In the genomic region with DNA sequence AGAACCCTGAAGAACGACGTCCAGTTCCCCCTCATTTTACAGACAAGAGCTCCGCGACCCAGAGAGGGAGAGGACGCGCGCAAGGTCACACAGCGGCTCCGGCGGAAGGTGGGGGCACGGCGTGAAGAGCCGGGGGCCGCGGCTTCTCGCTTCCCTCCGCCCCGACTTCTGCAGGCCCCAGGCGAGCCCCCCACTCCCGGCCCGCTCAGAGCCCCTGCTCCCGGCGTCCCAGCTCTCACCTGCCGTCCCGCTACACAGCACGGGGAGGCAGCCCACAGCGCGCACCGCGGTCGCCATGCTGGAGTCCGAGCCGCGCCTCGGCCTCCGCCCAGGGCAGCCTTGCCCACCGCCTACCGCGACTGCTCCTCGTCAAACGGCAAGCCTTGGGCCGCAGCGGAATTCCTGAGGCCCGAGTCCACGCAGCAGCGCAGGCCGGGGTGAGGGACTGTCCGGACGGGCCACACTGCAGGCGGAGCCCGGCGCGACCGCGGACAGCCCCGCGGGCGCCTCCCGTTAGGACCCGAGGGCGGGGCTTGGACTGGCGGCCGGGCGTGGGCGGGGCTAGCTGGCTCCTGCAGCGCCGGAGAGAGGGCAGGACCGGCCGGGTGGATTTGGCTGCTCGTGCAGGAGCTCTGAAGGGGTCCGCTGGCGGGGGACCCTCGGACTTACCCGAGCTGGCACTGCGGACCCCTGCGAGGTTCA, we compare ENCODE assay signal across 1 cellular context.
TF ChIP-seq lines count a peak whose summit lies in the region.

A gene (minus strand): TSS at position 314 of the 702 bp plus-strand sequence. CDS start 17 bp downstream, at position 297.

TF ChIP-seq in HepG2, 621 proteins besides CTCF, POLR2A, EP300 and RAD21 (continued from another document and continues in another):
- TF ChIP-seq, protein P1, sequence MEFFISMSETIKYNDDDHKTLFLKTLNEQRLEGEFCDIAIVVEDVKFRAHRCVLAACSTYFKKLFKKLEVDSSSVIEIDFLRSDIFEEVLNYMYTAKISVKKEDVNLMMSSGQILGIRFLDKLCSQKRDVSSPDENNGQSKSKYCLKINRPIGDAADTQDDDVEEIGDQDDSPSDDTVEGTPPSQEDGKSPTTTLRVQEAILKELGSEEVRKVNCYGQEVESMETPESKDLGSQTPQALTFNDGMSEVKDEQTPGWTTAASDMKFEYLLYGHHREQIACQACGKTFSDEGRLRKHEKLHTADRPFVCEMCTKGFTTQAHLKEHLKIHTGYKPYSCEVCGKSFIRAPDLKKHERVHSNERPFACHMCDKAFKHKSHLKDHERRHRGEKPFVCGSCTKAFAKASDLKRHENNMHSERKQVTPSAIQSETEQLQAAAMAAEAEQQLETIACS (CRISPR knock-in tag; IDR thresholded peaks at IDR 0.05): no peak
- TF ChIP-seq ETV5 (CRISPR knock-in tag; IDR thresholded peaks at IDR 0.05; ENCODE audit: borderline replicate concordance): peak; percentile 24
- TF ChIP-seq, protein P2, sequence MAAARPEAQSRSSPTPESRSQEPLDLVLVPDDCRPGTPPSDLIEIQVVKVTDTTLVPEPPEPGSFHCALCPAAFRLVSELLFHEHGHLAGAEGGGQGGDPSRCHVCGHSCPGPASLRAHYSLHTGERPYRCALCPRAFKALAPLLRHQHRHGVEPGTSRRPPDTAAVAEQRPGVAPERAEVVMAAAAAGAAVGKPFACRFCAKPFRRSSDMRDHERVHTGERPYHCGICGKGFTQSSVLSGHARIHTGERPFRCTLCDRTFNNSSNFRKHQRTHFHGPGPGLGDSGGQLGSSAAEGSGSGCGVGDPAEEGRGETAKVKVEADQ (CRISPR knock-in tag; IDR thresholded peaks at IDR 0.05; ENCODE audit: borderline replicate concordance): 0 out of 2 replicates have a peak, but pooled peaks have one; percentile 44
- TF ChIP-seq SPEN (CRISPR knock-in tag; IDR thresholded peaks at IDR 0.05; ENCODE audit: low read depth): peak; percentile 98
- peak; percentile 92 for TF ChIP-seq ZBTB38 (CRISPR knock-in tag; IDR thresholded peaks at IDR 0.05)
- TF ChIP-seq BORCS8-MEF2B (CRISPR knock-in tag; IDR thresholded peaks at IDR 0.05): peak; percentile 94
- TF ChIP-seq, protein P3, sequence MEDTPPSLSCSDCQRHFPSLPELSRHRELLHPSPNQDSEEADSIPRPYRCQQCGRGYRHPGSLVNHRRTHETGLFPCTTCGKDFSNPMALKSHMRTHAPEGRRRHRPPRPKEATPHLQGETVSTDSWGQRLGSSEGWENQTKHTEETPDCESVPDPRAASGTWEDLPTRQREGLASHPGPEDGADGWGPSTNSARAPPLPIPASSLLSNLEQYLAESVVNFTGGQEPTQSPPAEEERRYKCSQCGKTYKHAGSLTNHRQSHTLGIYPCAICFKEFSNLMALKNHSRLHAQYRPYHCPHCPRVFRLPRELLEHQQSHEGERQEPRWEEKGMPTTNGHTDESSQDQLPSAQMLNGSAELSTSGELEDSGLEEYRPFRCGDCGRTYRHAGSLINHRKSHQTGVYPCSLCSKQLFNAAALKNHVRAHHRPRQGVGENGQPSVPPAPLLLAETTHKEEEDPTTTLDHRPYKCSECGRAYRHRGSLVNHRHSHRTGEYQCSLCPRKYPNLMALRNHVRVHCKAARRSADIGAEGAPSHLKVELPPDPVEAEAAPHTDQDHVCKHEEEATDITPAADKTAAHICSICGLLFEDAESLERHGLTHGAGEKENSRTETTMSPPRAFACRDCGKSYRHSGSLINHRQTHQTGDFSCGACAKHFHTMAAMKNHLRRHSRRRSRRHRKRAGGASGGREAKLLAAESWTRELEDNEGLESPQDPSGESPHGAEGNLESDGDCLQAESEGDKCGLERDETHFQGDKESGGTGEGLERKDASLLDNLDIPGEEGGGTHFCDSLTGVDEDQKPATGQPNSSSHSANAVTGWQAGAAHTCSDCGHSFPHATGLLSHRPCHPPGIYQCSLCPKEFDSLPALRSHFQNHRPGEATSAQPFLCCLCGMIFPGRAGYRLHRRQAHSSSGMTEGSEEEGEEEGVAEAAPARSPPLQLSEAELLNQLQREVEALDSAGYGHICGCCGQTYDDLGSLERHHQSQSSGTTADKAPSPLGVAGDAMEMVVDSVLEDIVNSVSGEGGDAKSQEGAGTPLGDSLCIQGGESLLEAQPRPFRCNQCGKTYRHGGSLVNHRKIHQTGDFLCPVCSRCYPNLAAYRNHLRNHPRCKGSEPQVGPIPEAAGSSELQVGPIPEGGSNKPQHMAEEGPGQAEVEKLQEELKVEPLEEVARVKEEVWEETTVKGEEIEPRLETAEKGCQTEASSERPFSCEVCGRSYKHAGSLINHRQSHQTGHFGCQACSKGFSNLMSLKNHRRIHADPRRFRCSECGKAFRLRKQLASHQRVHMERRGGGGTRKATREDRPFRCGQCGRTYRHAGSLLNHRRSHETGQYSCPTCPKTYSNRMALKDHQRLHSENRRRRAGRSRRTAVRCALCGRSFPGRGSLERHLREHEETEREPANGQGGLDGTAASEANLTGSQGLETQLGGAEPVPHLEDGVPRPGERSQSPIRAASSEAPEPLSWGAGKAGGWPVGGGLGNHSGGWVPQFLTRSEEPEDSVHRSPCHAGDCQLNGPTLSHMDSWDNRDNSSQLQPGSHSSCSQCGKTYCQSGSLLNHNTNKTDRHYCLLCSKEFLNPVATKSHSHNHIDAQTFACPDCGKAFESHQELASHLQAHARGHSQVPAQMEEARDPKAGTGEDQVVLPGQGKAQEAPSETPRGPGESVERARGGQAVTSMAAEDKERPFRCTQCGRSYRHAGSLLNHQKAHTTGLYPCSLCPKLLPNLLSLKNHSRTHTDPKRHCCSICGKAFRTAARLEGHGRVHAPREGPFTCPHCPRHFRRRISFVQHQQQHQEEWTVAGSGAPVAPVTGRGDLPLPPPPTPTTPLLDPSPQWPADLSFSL (CRISPR knock-in tag; IDR thresholded peaks at IDR 0.05): no peak
- TF ChIP-seq HOXA3 (CRISPR knock-in tag; IDR thresholded peaks at IDR 0.05): peak; percentile 86
- TF ChIP-seq, protein P4, sequence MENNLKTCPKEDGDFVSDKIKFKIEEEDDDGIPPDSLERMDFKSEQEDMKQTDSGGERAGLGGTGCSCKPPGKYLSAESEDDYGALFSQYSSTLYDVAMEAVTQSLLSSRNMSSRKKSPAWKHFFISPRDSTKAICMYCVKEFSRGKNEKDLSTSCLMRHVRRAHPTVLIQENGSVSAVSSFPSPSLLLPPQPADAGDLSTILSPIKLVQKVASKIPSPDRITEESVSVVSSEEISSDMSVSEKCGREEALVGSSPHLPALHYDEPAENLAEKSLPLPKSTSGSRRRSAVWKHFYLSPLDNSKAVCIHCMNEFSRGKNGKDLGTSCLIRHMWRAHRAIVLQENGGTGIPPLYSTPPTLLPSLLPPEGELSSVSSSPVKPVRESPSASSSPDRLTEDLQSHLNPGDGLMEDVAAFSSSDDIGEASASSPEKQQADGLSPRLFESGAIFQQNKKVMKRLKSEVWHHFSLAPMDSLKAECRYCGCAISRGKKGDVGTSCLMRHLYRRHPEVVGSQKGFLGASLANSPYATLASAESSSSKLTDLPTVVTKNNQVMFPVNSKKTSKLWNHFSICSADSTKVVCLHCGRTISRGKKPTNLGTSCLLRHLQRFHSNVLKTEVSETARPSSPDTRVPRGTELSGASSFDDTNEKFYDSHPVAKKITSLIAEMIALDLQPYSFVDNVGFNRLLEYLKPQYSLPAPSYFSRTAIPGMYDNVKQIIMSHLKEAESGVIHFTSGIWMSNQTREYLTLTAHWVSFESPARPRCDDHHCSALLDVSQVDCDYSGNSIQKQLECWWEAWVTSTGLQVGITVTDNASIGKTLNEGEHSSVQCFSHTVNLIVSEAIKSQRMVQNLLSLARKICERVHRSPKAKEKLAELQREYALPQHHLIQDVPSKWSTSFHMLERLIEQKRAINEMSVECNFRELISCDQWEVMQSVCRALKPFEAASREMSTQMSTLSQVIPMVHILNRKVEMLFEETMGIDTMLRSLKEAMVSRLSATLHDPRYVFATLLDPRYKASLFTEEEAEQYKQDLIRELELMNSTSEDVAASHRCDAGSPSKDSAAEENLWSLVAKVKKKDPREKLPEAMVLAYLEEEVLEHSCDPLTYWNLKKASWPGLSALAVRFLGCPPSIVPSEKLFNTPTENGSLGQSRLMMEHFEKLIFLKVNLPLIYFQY (CRISPR knock-in tag; IDR thresholded peaks at IDR 0.05; ENCODE audit: borderline replicate concordance): no peak
- no peak for TF ChIP-seq ZNF33A (CRISPR knock-in tag; IDR thresholded peaks at IDR 0.05; ENCODE audit: borderline replicate concordance)
- peak; percentile 36; the same call in 1 of the 2 replicates for TF ChIP-seq HCFC1 (IDR thresholded peaks at IDR 0.05; ENCODE audit: low read depth, low read length)
- TF ChIP-seq SP140L (CRISPR knock-in tag; IDR thresholded peaks at IDR 0.05; ENCODE audit: borderline replicate concordance): 0 out of 2 replicates have a peak, but pooled peaks have one; percentile 76
- no peak for TF ChIP-seq SYNCRIP (IDR thresholded peaks at IDR 0.05; ENCODE audit: insufficient read depth, low read depth, low read length)
- peak; percentile 74 for TF ChIP-seq GATA4 (IDR thresholded peaks at IDR 0.05; ENCODE audit: borderline replicate concordance, low read depth)
- TF ChIP-seq, protein P5, sequence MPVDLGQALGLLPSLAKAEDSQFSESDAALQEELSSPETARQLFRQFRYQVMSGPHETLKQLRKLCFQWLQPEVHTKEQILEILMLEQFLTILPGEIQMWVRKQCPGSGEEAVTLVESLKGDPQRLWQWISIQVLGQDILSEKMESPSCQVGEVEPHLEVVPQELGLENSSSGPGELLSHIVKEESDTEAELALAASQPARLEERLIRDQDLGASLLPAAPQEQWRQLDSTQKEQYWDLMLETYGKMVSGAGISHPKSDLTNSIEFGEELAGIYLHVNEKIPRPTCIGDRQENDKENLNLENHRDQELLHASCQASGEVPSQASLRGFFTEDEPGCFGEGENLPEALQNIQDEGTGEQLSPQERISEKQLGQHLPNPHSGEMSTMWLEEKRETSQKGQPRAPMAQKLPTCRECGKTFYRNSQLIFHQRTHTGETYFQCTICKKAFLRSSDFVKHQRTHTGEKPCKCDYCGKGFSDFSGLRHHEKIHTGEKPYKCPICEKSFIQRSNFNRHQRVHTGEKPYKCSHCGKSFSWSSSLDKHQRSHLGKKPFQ (CRISPR knock-in tag; IDR thresholded peaks at IDR 0.05; ENCODE audit: insufficient replicate concordance): peak; percentile 54
- no peak for TF ChIP-seq SMARCE1 (IDR thresholded peaks at IDR 0.05; ENCODE audit: borderline replicate concordance)
- TF ChIP-seq MED1 (CRISPR knock-in tag; IDR thresholded peaks at IDR 0.05): peak; percentile 54
- TF ChIP-seq, protein P6, sequence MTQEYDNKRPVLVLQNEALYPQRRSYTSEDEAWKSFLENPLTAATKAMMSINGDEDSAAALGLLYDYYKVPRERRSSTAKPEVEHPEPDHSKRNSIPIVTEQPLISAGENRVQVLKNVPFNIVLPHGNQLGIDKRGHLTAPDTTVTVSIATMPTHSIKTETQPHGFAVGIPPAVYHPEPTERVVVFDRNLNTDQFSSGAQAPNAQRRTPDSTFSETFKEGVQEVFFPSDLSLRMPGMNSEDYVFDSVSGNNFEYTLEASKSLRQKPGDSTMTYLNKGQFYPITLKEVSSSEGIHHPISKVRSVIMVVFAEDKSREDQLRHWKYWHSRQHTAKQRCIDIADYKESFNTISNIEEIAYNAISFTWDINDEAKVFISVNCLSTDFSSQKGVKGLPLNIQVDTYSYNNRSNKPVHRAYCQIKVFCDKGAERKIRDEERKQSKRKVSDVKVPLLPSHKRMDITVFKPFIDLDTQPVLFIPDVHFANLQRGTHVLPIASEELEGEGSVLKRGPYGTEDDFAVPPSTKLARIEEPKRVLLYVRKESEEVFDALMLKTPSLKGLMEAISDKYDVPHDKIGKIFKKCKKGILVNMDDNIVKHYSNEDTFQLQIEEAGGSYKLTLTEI (CRISPR knock-in tag; conservative IDR thresholded peaks at IDR 0.05): no peak
- TF ChIP-seq ZFP90 (CRISPR knock-in tag; IDR thresholded peaks at IDR 0.05; ENCODE audit: borderline replicate concordance): peak; percentile 52; the same call in 1 of the 2 replicates
- TF ChIP-seq ZBTB20 (CRISPR knock-in tag; IDR thresholded peaks at IDR 0.05; ENCODE audit: borderline replicate concordance, low read depth): peak; percentile 65; the same call in 1 of the 2 replicates
- peak; percentile 89 for TF ChIP-seq NKX3-1 (CRISPR knock-in tag; IDR thresholded peaks at IDR 0.05)
- TF ChIP-seq U2AF1 (optimal IDR thresholded peaks at IDR 0.05; ENCODE audit: low read depth, low read length): no peak
- no peak for TF ChIP-seq NFYC (CRISPR knock-in tag; IDR thresholded peaks at IDR 0.05)
- TF ChIP-seq MAZ (IDR thresholded peaks at IDR 0.05; ENCODE audit: borderline replicate concordance, low read depth, low read length): peak; percentile 68
- TF ChIP-seq MAZ (CRISPR knock-in tag; IDR thresholded peaks at IDR 0.05; ENCODE audit: low read depth): peak; percentile 84
- TF ChIP-seq NFE2L1 (CRISPR knock-in tag; IDR thresholded peaks at IDR 0.05; ENCODE audit: borderline replicate concordance): 0 out of 2 replicates have a peak, but pooled peaks have one; percentile 51
- no peak for TF ChIP-seq SOX6 (IDR thresholded peaks at IDR 0.05)
- no peak; the same call in 1 of the 2 replicates for TF ChIP-seq SOX6 (CRISPR knock-in tag; IDR thresholded peaks at IDR 0.05)
- TF ChIP-seq, protein P7, sequence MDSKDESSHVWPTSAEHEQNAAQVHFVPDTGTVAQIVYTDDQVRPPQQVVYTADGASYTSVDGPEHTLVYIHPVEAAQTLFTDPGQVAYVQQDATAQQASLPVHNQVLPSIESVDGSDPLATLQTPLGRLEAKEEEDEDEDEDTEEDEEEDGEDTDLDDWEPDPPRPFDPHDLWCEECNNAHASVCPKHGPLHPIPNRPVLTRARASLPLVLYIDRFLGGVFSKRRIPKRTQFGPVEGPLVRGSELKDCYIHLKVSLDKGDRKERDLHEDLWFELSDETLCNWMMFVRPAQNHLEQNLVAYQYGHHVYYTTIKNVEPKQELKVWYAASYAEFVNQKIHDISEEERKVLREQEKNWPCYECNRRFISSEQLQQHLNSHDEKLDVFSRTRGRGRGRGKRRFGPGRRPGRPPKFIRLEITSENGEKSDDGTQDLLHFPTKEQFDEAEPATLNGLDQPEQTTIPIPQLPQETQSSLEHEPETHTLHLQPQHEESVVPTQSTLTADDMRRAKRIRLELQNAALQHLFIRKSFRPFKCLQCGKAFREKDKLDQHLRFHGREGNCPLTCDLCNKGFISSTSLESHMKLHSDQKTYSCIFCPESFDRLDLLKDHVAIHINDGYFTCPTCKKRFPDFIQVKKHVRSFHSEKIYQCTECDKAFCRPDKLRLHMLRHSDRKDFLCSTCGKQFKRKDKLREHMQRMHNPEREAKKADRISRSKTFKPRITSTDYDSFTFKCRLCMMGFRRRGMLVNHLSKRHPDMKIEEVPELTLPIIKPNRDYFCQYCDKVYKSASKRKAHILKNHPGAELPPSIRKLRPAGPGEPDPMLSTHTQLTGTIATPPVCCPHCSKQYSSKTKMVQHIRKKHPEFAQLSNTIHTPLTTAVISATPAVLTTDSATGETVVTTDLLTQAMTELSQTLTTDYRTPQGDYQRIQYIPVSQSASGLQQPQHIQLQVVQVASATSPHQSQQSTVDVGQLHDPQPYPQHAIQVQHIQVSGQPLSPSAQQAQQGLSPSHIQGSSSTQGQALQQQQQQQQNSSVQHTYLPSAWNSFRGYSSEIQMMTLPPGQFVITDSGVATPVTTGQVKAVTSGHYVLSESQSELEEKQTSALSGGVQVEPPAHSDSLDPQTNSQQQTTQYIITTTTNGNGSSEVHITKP (CRISPR knock-in tag; IDR thresholded peaks at IDR 0.05; ENCODE audit: low read depth): no peak
- peak; percentile 93 for TF ChIP-seq ADNP (CRISPR knock-in tag; IDR thresholded peaks at IDR 0.05)
- 0 out of 2 replicates have a peak, but pooled peaks have one; percentile 33 for TF ChIP-seq CAMTA2 (CRISPR knock-in tag; IDR thresholded peaks at IDR 0.05; ENCODE audit: borderline replicate concordance)
- TF ChIP-seq FOXM1 (CRISPR knock-in tag; IDR thresholded peaks at IDR 0.05): peak; percentile 79; the same call in 1 of the 2 replicates
- peak; percentile 80; the same call in 1 of the 2 replicates for TF ChIP-seq MXD4 (CRISPR knock-in tag; IDR thresholded peaks at IDR 0.05)
- TF ChIP-seq CHD4 (IDR thresholded peaks at IDR 0.05; ENCODE audit: borderline replicate concordance, low read length): no peak
- no peak for TF ChIP-seq ZNF468 (CRISPR knock-in tag; IDR thresholded peaks at IDR 0.05)
- no peak for TF ChIP-seq IKZF1 (IDR thresholded peaks at IDR 0.05)
- TF ChIP-seq SP4 (CRISPR knock-in tag; IDR thresholded peaks at IDR 0.05): peak; percentile 92
- 0 out of 2 replicates have a peak, but pooled peaks have one; percentile 55 for TF ChIP-seq ELF4 (CRISPR knock-in tag; IDR thresholded peaks at IDR 0.05; ENCODE audit: borderline replicate concordance)
